In the genomic region with DNA sequence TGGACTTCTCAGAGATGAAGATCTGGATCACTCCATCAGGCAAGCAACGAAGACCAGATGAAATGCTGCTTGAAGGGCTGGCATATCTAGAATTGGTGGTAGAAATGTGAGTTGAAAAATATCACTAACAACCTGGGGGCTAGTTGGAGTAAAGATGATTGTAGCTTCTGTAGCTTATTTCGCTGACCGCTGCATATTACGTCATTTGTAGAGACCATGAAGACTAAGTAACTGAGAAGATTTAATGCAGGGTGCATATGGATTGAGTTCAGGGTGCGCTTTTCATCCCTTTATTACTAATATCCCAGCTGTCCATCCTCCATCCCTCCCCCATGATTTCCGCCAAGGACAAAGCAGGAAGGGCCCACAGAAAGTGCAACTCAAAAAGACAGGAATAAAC, we compare ENCODE assay signal across 28 cellular contexts.
"Had no signal": no experiment of that assay in that cellular context is flagged by ENCODE, and none has a peak within 500 bp of the region (broad histone marks: within the 10 kb centered on the region; RNA-seq: fewer than 3 reads in every experiment).

No MANE protein-coding gene starts in this region.

- H3K9me3 ChIP-seq: colonic mucosa, esophagus muscularis mucosa, esophagus squamous epithelium, gastrocnemius medialis, gastroesophageal sphincter, heart left ventricle, heart right ventricle had no signal

- H3K36me3 ChIP-seq: colonic mucosa, esophagus muscularis mucosa, esophagus squamous epithelium, gastrocnemius medialis, gastroesophageal sphincter, heart left ventricle, heart right ventricle had no signal

- H3K27me3 ChIP-seq: colonic mucosa, dorsolateral prefrontal cortex, esophagus muscularis mucosa, esophagus squamous epithelium, foreskin keratinocyte, gastrocnemius medialis, gastroesophageal sphincter, heart left ventricle, heart right ventricle had no signal

- H3K4me1 ChIP-seq: colonic mucosa, esophagus muscularis mucosa, esophagus squamous epithelium, foreskin keratinocyte, gastrocnemius medialis, gastroesophageal sphincter, heart left ventricle, heart right ventricle had no signal

- DNase-seq: colonic mucosa; cortex of kidney; dermis blood vessel endothelial cell; dorsolateral prefrontal cortex; effector CD4-positive, alpha-beta T cell; effector CD8-positive, alpha-beta T cell; effector memory CD4-positive, alpha-beta T cell; effector memory CD8-positive, alpha-beta T cell; endodermal cell; erythroblast; esophagus squamous epithelium; foreskin fibroblast; foreskin keratinocyte; foreskin melanocyte; gastrocnemius medialis; glutamatergic neuron; head of caudate nucleus; heart left ventricle; heart right ventricle had no signal

- FAIRE-seq: colon, endometrium, endothelial cell of umbilical vein, frontal cortex had no signal

- H3K27ac ChIP-seq: colonic mucosa, coronary artery, dorsolateral prefrontal cortex, epithelial cell of prostate, esophagus muscularis mucosa, esophagus squamous epithelium, foreskin keratinocyte, gastrocnemius medialis, gastroesophageal sphincter, heart left ventricle, heart right ventricle had no signal

- H3K4me3 ChIP-seq: colonic mucosa, coronary artery, dorsolateral prefrontal cortex, esophagus muscularis mucosa, esophagus squamous epithelium, gastrocnemius medialis, gastroesophageal sphincter, heart left ventricle, heart right ventricle had no signal

- ATAC-seq: effector memory CD8-positive, alpha-beta T cell; esophagus mucosa; foreskin keratinocyte; gastrocnemius medialis; gastroesophageal sphincter; heart left ventricle; heart right ventricle had no signal
